2 cellular contexts compared by ENCODE assay signal in genomic region chr11:66847461-66848232, GRCh38.
TF ChIP-seq lines count a peak whose summit lies in the region.

No MANE protein-coding gene starts in this region.

TF ChIP-seq in HCT116, 20 proteins besides CTCF, POLR2A, EP300 and RAD21:
- no peak for TF ChIP-seq SP1 (IDR thresholded peaks at IDR 0.05; ENCODE audit: low read depth)
- no peak for TF ChIP-seq ELF1 (IDR thresholded peaks at IDR 0.05; ENCODE audit: borderline replicate concordance, low read depth)
- no peak for TF ChIP-seq ZBTB33 (IDR thresholded peaks at IDR 0.05; ENCODE audit: extremely low read depth, insufficient replicate concordance, low read length)
- no peak for TF ChIP-seq POLR2AphosphoS5 (IDR thresholded peaks at IDR 0.05; ENCODE audit: low read depth, low read length)
- TF ChIP-seq EZH2phosphoT487 (IDR thresholded peaks at IDR 0.05; ENCODE audit: borderline replicate concordance): no peak
- TF ChIP-seq TCF7L2 (IDR thresholded peaks at IDR 0.05; ENCODE audit: borderline replicate concordance, extremely low read depth, insufficient read depth, insufficient read length): no peak
- no peak for TF ChIP-seq YY1 (IDR thresholded peaks at IDR 0.05; ENCODE audit: extremely low read depth, insufficient replicate concordance, low read depth, low read length)
- no peak for TF ChIP-seq SIN3A (IDR thresholded peaks at IDR 0.05; ENCODE audit: low read depth)
- no peak for TF ChIP-seq FOSL1 (IDR thresholded peaks at IDR 0.05; ENCODE audit: low read depth)
- no peak for TF ChIP-seq REST (IDR thresholded peaks at IDR 0.05; ENCODE audit: low read depth)

TF ChIP-seq in H1, 55 proteins besides CTCF, POLR2A, EP300 and RAD21:
- TF ChIP-seq NRF1 (IDR thresholded peaks at IDR 0.05; ENCODE audit: low read depth, low read length) (no peak), POLR2AphosphoS5 (IDR thresholded peaks at IDR 0.05; ENCODE audit: low read depth, low read length) (peak; percentile 54; the same call in 1 of the 2 replicates)
